15 cellular contexts compared by ENCODE assay signal in the genomic region with DNA sequence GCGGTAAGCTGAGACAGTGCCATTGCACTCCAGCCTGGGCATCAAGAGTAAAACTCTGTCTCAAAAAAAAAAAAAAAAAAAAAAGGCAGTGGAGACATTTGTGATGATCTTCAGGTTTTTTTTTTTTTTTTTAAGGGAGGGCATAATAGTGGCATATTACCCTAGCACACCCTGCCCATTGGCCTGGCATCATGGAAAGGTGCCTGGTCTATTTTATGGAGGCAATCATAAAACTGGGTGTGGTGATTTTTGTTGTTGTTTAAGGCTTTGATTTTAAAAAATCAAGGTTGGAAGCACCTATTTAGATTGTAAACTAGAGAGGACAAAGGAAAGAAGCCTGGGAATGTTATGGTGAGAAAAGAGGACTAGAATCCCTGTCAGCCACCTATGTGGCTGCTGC. TPM values are rescaled to one million over a fixed set of nuclear protein-coding genes. Genes with fewer than 3 reads are reported as not detected.
DNase-seq lines count a peak whose midpoint lies in the region; ATAC-seq and TF ChIP-seq lines count a peak whose summit lies in the region.
"Had no signal": no experiment of that assay in that cellular context is flagged by ENCODE, and none has a peak within 500 bp of the region (broad histone marks: within the 10 kb centered on the region; RNA-seq: fewer than 3 reads in every experiment).

No MANE protein-coding gene starts in this region.

- no peak for TF ChIP-seq EP300 in gastroesophageal sphincter (IDR thresholded peaks at IDR 0.05)
- no peak for TF ChIP-seq EP300 in sigmoid colon (IDR thresholded peaks at IDR 0.05)

- H3K4me1 Mint-ChIP-seq in CD8-positive, alpha-beta memory T cell = peaks cover 68 to 90% (median 88%) of the 10 kb centered on the region in 3 donors
- H3K4me1 Mint-ChIP-seq in neural progenitor cell = peaks cover 14% of the 10 kb centered on the region

- peaks cover 14% of the 10 kb centered on the region for H3F3A ChIP-seq in neural progenitor cell (ENCODE audit: low read depth)

- TF ChIP-seq POLR2A in gastroesophageal sphincter (IDR thresholded peaks at IDR 0.05) (no peak), sigmoid colon (IDR thresholded peaks at IDR 0.05) (no peak), spleen (IDR thresholded peaks at IDR 0.05) (no peak)

- no peaks in the 10 kb centered on the region for H3K27me3 Mint-ChIP-seq in CD8-positive, alpha-beta memory T cell
- no peaks in the 10 kb centered on the region for H3K27me3 Mint-ChIP-seq in neural progenitor cell (ENCODE audit: insufficient read depth, low read depth)

- peaks cover 53% of the 10 kb centered on the region for H3K79me2 ChIP-seq in neural progenitor cell (ENCODE audit: low read depth)

- peaks cover 53% of the 10 kb centered on the region for H3K4me1 ChIP-seq in CD8-positive, alpha-beta memory T cell (ENCODE audit: insufficient read depth, low read length)
- H3K4me1 ChIP-seq in RWPE2 (ENCODE audit: insufficient read depth, poor library complexity, severe bottlenecking) (peaks cover 54% of the 10 kb centered on the region), gastroesophageal sphincter (peaks cover 20 to 100% (median 33%) of the 10 kb centered on the region in 3 donors), sigmoid colon (peaks cover 0 to 90% (median 80%) of the 10 kb centered on the region in 4 donors), spleen (peaks cover 27 to 100% (median 94%) of the 10 kb centered on the region in 6 donors), neural progenitor cell (peaks cover 17% of the 10 kb centered on the region)

- DNase-seq in CD8-positive, alpha-beta memory T cell = no peak
- DNase-seq in RWPE2 (ENCODE audit: low spot score) (no peak), sigmoid colon (no peak), spleen (no peak), neural progenitor cell (ENCODE audit: low spot score) (no peak)
- DNase-seq: dermis blood vessel endothelial cell; NCI-H1105 treated with DMSO at 0.1 percent for 48 hours; OCI-M1; stimulated activated CD4-positive, alpha-beta T cell treated with anti-CD3 and anti-CD28 coated beads, Interleukin-2, amount 100 ng/mL, for 24 hours; stimulated activated CD8-positive, alpha-beta memory T cell treated with anti-CD3 and anti-CD28 coated beads, Interleukin-4, amount 100 ng/mL, for 48 hours; SW 1271 had no signal

- peaks cover 9 to 52% (median 24%) of the 10 kb centered on the region in 3 donors for H3K36me3 Mint-ChIP-seq in CD8-positive, alpha-beta memory T cell
- peaks cover 16% of the 10 kb centered on the region for H3K36me3 Mint-ChIP-seq in neural progenitor cell

- CTCF ChIA-PET in CD8-positive, alpha-beta memory T cell (lab: Charles Lee) = interaction anchor here (0.9 kb wide), 1 partner anchor 40 kb away, joined by 4 read pairs; no protein-coding TSS in a partner anchor

- peak overlapping the region in 7 of 8 donors; percentile 12 to 82 (median 44) for H3K27ac Mint-ChIP-seq in CD8-positive, alpha-beta memory T cell
- no peak overlapping the region for H3K27ac Mint-ChIP-seq in neural progenitor cell

- no peak overlapping the region for H3K9ac ChIP-seq in neural progenitor cell

- no peaks in the 10 kb centered on the region for H3K9me3 ChIP-seq in CD8-positive, alpha-beta memory T cell (ENCODE audit: low read length)
- H3K9me3 ChIP-seq in RWPE2 (ENCODE audit: severe bottlenecking) = no peaks in the 10 kb centered on the region
- no peaks in the 10 kb centered on the region for H3K9me3 ChIP-seq in gastroesophageal sphincter
- H3K9me3 ChIP-seq in sigmoid colon = no peaks in the 10 kb centered on the region
- no peaks in the 10 kb centered on the region for H3K9me3 ChIP-seq in spleen
- H3K9me3 ChIP-seq in neural progenitor cell (ENCODE audit: low read depth) = no peaks in the 10 kb centered on the region

- POLR2A ChIA-PET in CD8-positive, alpha-beta memory T cell (lab: Charles Lee) = no interaction called here

- H3K27me3 ChIP-seq in CD8-positive, alpha-beta memory T cell (ENCODE audit: insufficient read depth, low read length, poor library complexity, severe bottlenecking) = no peaks in the 10 kb centered on the region
- no peaks in the 10 kb centered on the region for H3K27me3 ChIP-seq in RWPE2 (ENCODE audit: insufficient read depth, poor library complexity, severe bottlenecking)
- no peaks in the 10 kb centered on the region for H3K27me3 ChIP-seq in gastroesophageal sphincter
- H3K27me3 ChIP-seq in sigmoid colon = no peaks in the 10 kb centered on the region
- no peaks in the 10 kb centered on the region for H3K27me3 ChIP-seq in spleen (replicated peaks in 1 of 7)
- H3K27me3 ChIP-seq in neural progenitor cell = no peaks in the 10 kb centered on the region

- H2AFZ ChIP-seq in neural progenitor cell (replicated peaks) = no peak overlapping the region

- H3K4me3 ChIP-seq in CD8-positive, alpha-beta memory T cell (ENCODE audit: low read length) = no peak overlapping the region
- H3K4me3 ChIP-seq in RWPE2 (ENCODE audit: severe bottlenecking) = no peak overlapping the region
- H3K4me3 ChIP-seq in gastroesophageal sphincter = no peak overlapping the region
- H3K4me3 ChIP-seq in sigmoid colon = no peak overlapping the region
- H3K4me3 ChIP-seq in spleen = no peak overlapping the region
- H3K4me3 ChIP-seq in neural progenitor cell = no peak overlapping the region

- H4K20me1 ChIP-seq in neural progenitor cell (ENCODE audit: low read depth) = no peaks in the 10 kb centered on the region

- TF ChIP-seq CTCF in RWPE2 (IDR thresholded peaks at IDR 0.05; ENCODE audit: poor library complexity, severe bottlenecking) (no peak), gastroesophageal sphincter (IDR thresholded peaks at IDR 0.05) (no peak), sigmoid colon (IDR thresholded peaks at IDR 0.05) (no peak), spleen (IDR thresholded peaks at IDR 0.05 in 8 of 11, conservative IDR thresholded peaks at IDR 0.05 in 3 of 11) (no peak), neural progenitor cell (IDR thresholded peaks at IDR 0.05) (no peak)

- no peaks in the 10 kb centered on the region for H3K9me3 Mint-ChIP-seq in CD8-positive, alpha-beta memory T cell
- H3K9me3 Mint-ChIP-seq in neural progenitor cell = no peaks in the 10 kb centered on the region

- no peak overlapping the region for H3K4me2 ChIP-seq in neural progenitor cell

- WGBS in gastroesophageal sphincter (ENCODE audit: low coverage in 1 of 2), 2 donors = 100% methylated on average over 1 of the region's 1 CpG
- 15 to 81% methylated on average over 1 of the region's 1 CpG for WGBS in sigmoid colon, 2 donors
- 93 to 100% (median 95%) methylated on average over 1 of the region's 1 CpG for WGBS in spleen, 5 donors

- H3K36me3 ChIP-seq in CD8-positive, alpha-beta memory T cell (ENCODE audit: insufficient read depth, low read length) = peaks cover 7% of the 10 kb centered on the region
- H3K36me3 ChIP-seq in RWPE2 (ENCODE audit: low read depth) = peaks cover 72% of the 10 kb centered on the region
- peaks cover 0 to 14% of the 10 kb centered on the region in 2 donors for H3K36me3 ChIP-seq in gastroesophageal sphincter
- peaks cover 0 to 27% (median 5%) of the 10 kb centered on the region in 4 donors for H3K36me3 ChIP-seq in sigmoid colon
- peaks cover 0 to 50% (median 13%) of the 10 kb centered on the region in 6 donors for H3K36me3 ChIP-seq in spleen
- no peaks in the 10 kb centered on the region for H3K36me3 ChIP-seq in neural progenitor cell

- no peak overlapping the region for H3K27ac ChIP-seq in CD8-positive, alpha-beta memory T cell (ENCODE audit: low read depth, low read length)
- peak overlapping the region; percentile 6 for H3K27ac ChIP-seq in RWPE2 (ENCODE audit: poor library complexity, severe bottlenecking)
- peak overlapping the region; percentile 25 to 75 (median 56) for H3K27ac ChIP-seq in gastroesophageal sphincter
- peak overlapping the region; percentile 25 to 63 (median 61) for H3K27ac ChIP-seq in sigmoid colon
- peak overlapping the region in 2 of 8 donors; percentile 31 to 46 for H3K27ac ChIP-seq in spleen
- H3K27ac ChIP-seq in neural progenitor cell = no peak overlapping the region
- H3K27ac ChIP-seq: C4-2B had no signal

- ATAC-seq in RWPE2 (ENCODE audit: low read depth) (no peak), gastroesophageal sphincter (no peak), HG03342 (IDR thresholded peaks at IDR 0.05; ENCODE audit: unreplicated experiment) (no peak), HG03039 (IDR thresholded peaks at IDR 0.05; ENCODE audit: unreplicated experiment) (no peak)

- H3K4me3 Mint-ChIP-seq in CD8-positive, alpha-beta memory T cell = peak overlapping the region in 5 of 7 donors; percentile 15 to 76 (median 24)
- H3K4me3 Mint-ChIP-seq in neural progenitor cell = no peak overlapping the region

- intact Hi-C loops in sigmoid colon (cut with DNase I) = no loop called here
- intact Hi-C loops in spleen (cut with DNase I; ENCODE audit: low total_unique reads) = no loop called here

RNA-seq across cellular contexts. Expression of gene IQGAP1, which starts 6.0 kb away (rescaled TPM):
- total RNA-seq in CD8-positive, alpha-beta memory T cell = 100 to 1,000 TPM; 173 to 176 TPM
- polyA plus RNA-seq in CD8-positive, alpha-beta memory T cell = 151 TPM
- 100 to 1,000 TPM; 210 to 360 (median 245) TPM for total RNA-seq in gastroesophageal sphincter
- total RNA-seq in sigmoid colon = 100 to 1,000 TPM; 135 to 283 (median 183) TPM
- polyA plus RNA-seq in sigmoid colon = 100 to 1,000 TPM in 1 of 3 donors, 10 to 100 TPM in 2; 96.7 to 120 (median 97.6) TPM
- 100 to 1,000 TPM; 190 to 282 (median 261) TPM for total RNA-seq in spleen
- 10 to 100 TPM; 48.1 to 72.0 (median 51.6) TPM for polyA plus RNA-seq in spleen
- total RNA-seq in neural progenitor cell (ENCODE audit: low replicate concordance) = 35.9 and 44.8 TPM in 2 replicates

RNA-seq across cellular contexts. Expression of gene ZNF774, which starts 42.0 kb away (rescaled TPM):
- total RNA-seq in CD8-positive, alpha-beta memory T cell = under 1 TPM; 0.50 to 0.64 TPM
- not detected for polyA plus RNA-seq in CD8-positive, alpha-beta memory T cell
- total RNA-seq in gastroesophageal sphincter = 10 to 100 TPM in 1 of 4 donors, 1 to 10 TPM in 2, under 1 TPM in 1; 0.78 to 17.2 (median 1.1) TPM
- 1 to 10 TPM; 1.5 to 4.3 (median 2.5) TPM for total RNA-seq in sigmoid colon
- polyA plus RNA-seq in sigmoid colon = 1 to 10 TPM; 1.4 to 4.0 (median 1.8) TPM
- total RNA-seq in spleen = 1 to 10 TPM in 6 of 7 donors, under 1 TPM in 1; 0.77 to 4.2 (median 1.8) TPM
- under 1 TPM; 0.17 to 0.29 (median 0.20) TPM for polyA plus RNA-seq in spleen
- total RNA-seq in neural progenitor cell (ENCODE audit: low replicate concordance) = 1.9 and 8.3 TPM in 2 replicates

Comparison
In these comparisons a context has a peak if more than half of its experiments do, and no peak if none do; other contexts are left out.
1. H3K27ac ChIP-seq: peak in RWPE2 (single experiment), gastroesophageal sphincter (4 of 4) and sigmoid colon (4 of 4); none in CD8-positive, alpha-beta memory T cell (single experiment) and neural progenitor cell (single experiment).